ENCODE assay signal across 8 cellular contexts in genomic region chr2:191740016-191740419, GRCh38.
DNase-seq lines count a peak whose midpoint lies in the region; ATAC-seq and TF ChIP-seq lines count a peak whose summit lies in the region.

No MANE protein-coding gene starts in this region.

- H3K36me3 ChIP-seq in HEK293 (ENCODE audit: control insufficient read depth in 2 of 2, insufficient read depth in 1 of 2, low read length in 2 of 2) (no peaks in the 10 kb centered on the region), mesendoderm (ENCODE audit: control insufficient read depth, insufficient read depth, low read length) (no peaks in the 10 kb centered on the region), aorta (ENCODE audit: control insufficient read depth in 1 of 2, insufficient read depth in 2 of 2, low read length in 1 of 2) (no peaks in the 10 kb centered on the region), hepatocyte (replicated peaks; ENCODE audit: insufficient read depth, low read depth) (no peaks in the 10 kb centered on the region)

- H2AFZ ChIP-seq in hepatocyte, result no peak overlapping the region

- H3K18ac ChIP-seq in mesendoderm (ENCODE audit: low read length), result no peak overlapping the region

- H3K79me1 ChIP-seq in mesendoderm (ENCODE audit: low read length), result no peaks in the 10 kb centered on the region

- H3K9me2 ChIP-seq in hepatocyte (replicated peaks; ENCODE audit: insufficient read depth), result no peaks in the 10 kb centered on the region

- H3K23ac ChIP-seq in mesendoderm (ENCODE audit: low read length), result no peak overlapping the region

- DNase-seq in NOMO-1 treated with dmso at 0.1 percent for 144 hours (lab: John Stamatoyannopoulos, UW; ENCODE audit: unreplicated experiment) (peak; percentile 53), epithelial cell of esophagus (ENCODE audit: low read depth) (peak; percentile 52), mesendoderm (no peak), aorta (no peak), NCI-H2081 (lab: John Stamatoyannopoulos, UW) (no peak), hepatocyte (ENCODE audit: low spot score) (no peak)

- H3K56ac ChIP-seq in mesendoderm (ENCODE audit: low read length), result no peak overlapping the region

- H2BK15ac ChIP-seq in mesendoderm (replicated peaks; ENCODE audit: low read depth), result no peak overlapping the region

- no peaks in the 10 kb centered on the region for H3K27me3 ChIP-seq in mesendoderm (ENCODE audit: insufficient read depth, low read length, poor library complexity)
- H3K27me3 ChIP-seq in aorta (ENCODE audit: control insufficient read depth in 1 of 2, insufficient read depth in 2 of 2, low read length in 1 of 2), result no peaks in the 10 kb centered on the region
- no peaks in the 10 kb centered on the region for H3K27me3 ChIP-seq in hepatocyte

- H3K9me3 ChIP-seq in HEK293 (ENCODE audit: control insufficient read depth, insufficient read depth, low read depth, low read length) (no peaks in the 10 kb centered on the region), aorta (ENCODE audit: control insufficient read depth, low read length) (no peaks in the 10 kb centered on the region), hepatocyte (ENCODE audit: low read depth) (no peaks in the 10 kb centered on the region)

- no peak overlapping the region for H3K4ac ChIP-seq in mesendoderm (ENCODE audit: low read depth, low read length)

- no peak overlapping the region for H2BK5ac ChIP-seq in mesendoderm (ENCODE audit: low read length)

- no peak overlapping the region for H4K5ac ChIP-seq in mesendoderm (ENCODE audit: low read length)

- H3K4me3 ChIP-seq in HEK293 (ENCODE audit: low read depth, low read length) (no peak overlapping the region), epithelial cell of esophagus (ENCODE audit: low read length) (no peak overlapping the region), mesendoderm (ENCODE audit: low read length) (no peak overlapping the region), aorta (ENCODE audit: low read length in 2 of 2) (no peak overlapping the region), hepatocyte (no peak overlapping the region)

- POLR2A ChIA-PET in HEK293 (lab: Yijun Ruan, JAX), result no interaction called here

- CTCF ChIA-PET in HEK293 (lab: Yijun Ruan, JAX), result no interaction called here

- H3K27ac ChIP-seq in HEK293 (ENCODE audit: extremely low read depth, low read depth, low read length), result no peak overlapping the region
- H3K27ac ChIP-seq in mesendoderm (ENCODE audit: low read depth, low read length), result no peak overlapping the region
- H3K27ac ChIP-seq in aorta (ENCODE audit: low read depth in 1 of 2, low read length in 2 of 2), result no peak overlapping the region
- H3K27ac ChIP-seq in hepatocyte, result no peak overlapping the region

- ATAC-seq in GM18517 (IDR thresholded peaks at IDR 0.05; ENCODE audit: unreplicated experiment) (peak; percentile 96), aorta (ENCODE audit: low FRiP score) (no peak)

- no peak overlapping the region for H4K8ac ChIP-seq in mesendoderm (ENCODE audit: low read depth, low read length)

- no peak overlapping the region for H3K9ac ChIP-seq in mesendoderm (ENCODE audit: low read length)

- H2BK120ac ChIP-seq in mesendoderm (ENCODE audit: low read depth, low read length), result no peak overlapping the region

- TF ChIP-seq CTCF in HEK293 (tag by site-specific recombination; IDR thresholded peaks at IDR 0.05) (no peak), epithelial cell of esophagus (IDR thresholded peaks at IDR 0.05; ENCODE audit: insufficient read depth, low read depth, low read length, missing control alignments) (no peak), hepatocyte (IDR thresholded peaks at IDR 0.05; ENCODE audit: poor library complexity) (no peak)

- H3K4me2 ChIP-seq in mesendoderm (ENCODE audit: low read length) (no peak overlapping the region), hepatocyte (no peak overlapping the region)

- H2AK5ac ChIP-seq in mesendoderm (ENCODE audit: low read length), result no peak overlapping the region

- H3K79me2 ChIP-seq in mesendoderm (ENCODE audit: control insufficient read depth, insufficient read depth, low read length), result no peaks in the 10 kb centered on the region
- no peaks in the 10 kb centered on the region for H3K79me2 ChIP-seq in hepatocyte

- no peaks in the 10 kb centered on the region for H3K4me1 ChIP-seq in HEK293 (ENCODE audit: control insufficient read depth, insufficient read depth, low read length)
- H3K4me1 ChIP-seq in mesendoderm (ENCODE audit: control insufficient read depth, low read depth, low read length), result no peaks in the 10 kb centered on the region
- peaks cover 0 to 3% of the 10 kb centered on the region in 2 donors for H3K4me1 ChIP-seq in aorta (ENCODE audit: control insufficient read depth in 1 of 2, insufficient read depth in 2 of 2, low read length in 2 of 2)
- no peaks in the 10 kb centered on the region for H3K4me1 ChIP-seq in hepatocyte (ENCODE audit: insufficient read depth)

- H4K20me1 ChIP-seq in hepatocyte (ENCODE audit: insufficient read depth, poor library complexity, severe bottlenecking), result no peaks in the 10 kb centered on the region

- intact Hi-C loops in aorta (cut with DNase I), result no loop called here

TF ChIP-seq in HEK293, 187 proteins besides CTCF, POLR2A, EP300 and RAD21:
- TF ChIP-seq PRDM10 (tag by site-specific recombination; IDR thresholded peaks at IDR 0.05) (0 out of 2 replicates have a peak, but pooled peaks have one; percentile 18), ZBTB44 (tag by site-specific recombination; IDR thresholded peaks at IDR 0.05) (no peak)

Comparison
In these comparisons a context has a peak if more than half of its experiments do, and no peak if none do; other contexts are left out.
1. DNase-seq: peak in NOMO-1 treated with dmso at 0.1 percent for 144 hours (single experiment) and epithelial cell of esophagus (single experiment); none in mesendoderm (single experiment), aorta (0 of 2), NCI-H2081 (0 of 2) and hepatocyte (single experiment).